ENCODE assay signal across 8 cellular contexts in the genomic region with DNA sequence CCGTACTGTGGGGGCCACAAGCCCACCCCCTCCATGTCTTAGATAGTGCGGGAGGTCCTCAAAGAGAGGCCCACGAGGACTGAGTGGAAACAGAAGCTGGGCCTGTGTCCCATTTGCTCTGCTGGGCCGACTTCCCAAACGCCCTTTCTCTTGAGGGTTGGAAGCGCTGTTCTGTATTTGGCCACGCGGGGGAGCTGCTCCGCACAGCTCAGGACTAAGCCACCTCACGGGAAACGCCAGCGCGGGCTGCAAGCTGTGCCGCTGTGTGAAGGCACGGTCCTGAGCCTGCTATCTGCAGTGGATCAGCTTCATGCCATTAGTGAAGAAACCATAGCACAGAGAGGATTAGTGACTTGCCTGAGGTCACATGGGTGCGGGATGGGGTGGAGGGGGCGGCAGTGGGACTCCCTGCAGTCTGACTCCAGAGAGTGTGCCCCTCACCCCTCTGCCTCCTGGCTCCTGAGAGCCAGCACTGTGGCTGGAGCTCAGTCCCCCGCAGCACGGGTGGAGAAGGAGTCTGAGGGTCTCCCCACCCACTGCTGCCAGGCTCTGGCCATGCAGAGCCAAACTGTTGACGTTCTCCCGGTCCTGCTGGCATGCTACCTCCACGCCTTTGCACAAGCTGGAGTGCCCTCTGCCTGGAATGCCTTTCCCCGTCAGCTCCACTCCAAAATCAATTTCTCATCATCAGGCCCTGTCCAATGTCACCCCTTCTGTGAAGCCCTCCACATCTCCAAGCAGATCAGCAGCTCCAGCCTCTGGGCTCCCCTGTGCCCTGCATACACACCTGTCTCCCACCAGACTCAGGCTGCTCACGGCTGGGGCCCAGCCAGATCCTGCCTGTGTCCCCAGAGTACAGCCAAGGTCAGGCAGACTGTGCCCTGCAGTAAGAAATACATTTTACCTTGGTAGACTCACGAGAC. TPM values are rescaled to one million over a fixed set of nuclear protein-coding genes. Genes with fewer than 3 reads are reported as not detected.
A peak's percentile ranks its signal among the peaks of the same experiment; 100 is the strongest.
DNase-seq lines count a peak whose midpoint lies in the region; ATAC-seq, FAIRE-seq and TF ChIP-seq lines count a peak whose summit lies in the region.

No MANE protein-coding gene starts in this region.

- H3K4me3 ChIP-seq in NB4 (ENCODE audit: low read depth, low read length) (no peak overlapping the region), cardiac muscle cell (no peak overlapping the region), upper lobe of right lung (no peak overlapping the region)

- DNase-seq in AG08395 (ENCODE audit: low spot score) (peak; percentile 83), GM19239 (ENCODE audit: insufficient read length, low spot score) (peak; percentile 78), NB4 (ENCODE audit: low read depth) (peak; percentile 82), T follicular helper cell (ENCODE audit: low read depth) (peak; percentile 47), cardiac muscle cell (ENCODE audit: low read depth in 1 of 2, low spot score in 1 of 2) (peak; percentile 86 to 89), pons (ENCODE audit: low spot score) (peak; percentile 76), upper lobe of right lung (peak; percentile 90)
- peak; percentile 84 for DNase-seq in activated naive CD8-positive, alpha-beta T cell treated with anti-CD3 and anti-CD28 coated beads, Interleukin-2, amount 10 ng/mL, durations not matched to agents 7 days and 5 days

- intact Hi-C loops in upper lobe of right lung (cut with DNase I) = loop anchor here (10.0 kb wide), 1 partner anchor 203 kb away; no protein-coding TSS in a partner anchor

- no peak overlapping the region for H3K27ac Mint-ChIP-seq in activated naive CD8-positive, alpha-beta T cell treated with anti-CD3 and anti-CD28 coated beads, Interleukin-2, amount 10 ng/mL, durations not matched to agents 7 days and 5 days

- H3K27ac ChIP-seq in cardiac muscle cell (no peak overlapping the region), upper lobe of right lung (no peak overlapping the region)

- peaks cover 5% of the 10 kb centered on the region for H3K4me1 Mint-ChIP-seq in activated naive CD8-positive, alpha-beta T cell treated with anti-CD3 and anti-CD28 coated beads, Interleukin-2, amount 10 ng/mL, durations not matched to agents 7 days and 5 days

- H3K36me3 Mint-ChIP-seq in activated naive CD8-positive, alpha-beta T cell treated with anti-CD3 and anti-CD28 coated beads, Interleukin-2, amount 10 ng/mL, durations not matched to agents 7 days and 5 days = no peaks in the 10 kb centered on the region

- POLR2A ChIA-PET in activated naive CD8-positive, alpha-beta T cell treated with anti-CD3 and anti-CD28 coated beads, Interleukin-2, amount 10 ng/mL, durations not matched to agents 7 days and 5 days (lab: Charles Lee) = interaction anchor here (0.9 to 1.2 kb wide), 2 partner anchors 35 to 64 kb away, joined by 3 to 4 read pairs; no protein-coding TSS in a partner anchor

- TF ChIP-seq CTCF in NB4 (IDR thresholded peaks at IDR 0.05; ENCODE audit: low read depth, low read length) = peak; percentile 92
- peak; percentile 94 for TF ChIP-seq CTCF in cardiac muscle cell (IDR thresholded peaks at IDR 0.05; ENCODE audit: low read depth, low read length)
- peak; percentile 89 for TF ChIP-seq CTCF in upper lobe of right lung (IDR thresholded peaks at IDR 0.05)

- ATAC-seq in activated naive CD8-positive, alpha-beta T cell treated with anti-CD3 and anti-CD28 coated beads, Interleukin-2, amount 10 ng/mL, durations not matched to agents 7 days and 5 days (ENCODE audit: low read depth) = peak; percentile 96
- peak; percentile 95 for ATAC-seq in upper lobe of right lung

- H3K36me3 ChIP-seq in cardiac muscle cell (no peaks in the 10 kb centered on the region), upper lobe of right lung (no peaks in the 10 kb centered on the region)

- FAIRE-seq in GM19239 (lab: Jason Lieb, UNC) = no peak

- H3K9me3 ChIP-seq in cardiac muscle cell (ENCODE audit: low read depth) = no peaks in the 10 kb centered on the region
- no peaks in the 10 kb centered on the region for H3K9me3 ChIP-seq in upper lobe of right lung

- H3K9me3 Mint-ChIP-seq in activated naive CD8-positive, alpha-beta T cell treated with anti-CD3 and anti-CD28 coated beads, Interleukin-2, amount 10 ng/mL, durations not matched to agents 7 days and 5 days = no peaks in the 10 kb centered on the region

- H3K27me3 ChIP-seq in cardiac muscle cell = peaks cover 3% of the 10 kb centered on the region
- H3K27me3 ChIP-seq in upper lobe of right lung = peaks cover 8% of the 10 kb centered on the region

- H3K27me3 Mint-ChIP-seq in activated naive CD8-positive, alpha-beta T cell treated with anti-CD3 and anti-CD28 coated beads, Interleukin-2, amount 10 ng/mL, durations not matched to agents 7 days and 5 days = peaks cover 30% of the 10 kb centered on the region

- H3K4me3 Mint-ChIP-seq in activated naive CD8-positive, alpha-beta T cell treated with anti-CD3 and anti-CD28 coated beads, Interleukin-2, amount 10 ng/mL, durations not matched to agents 7 days and 5 days = no peak overlapping the region

- TF ChIP-seq POLR2A in NB4 (IDR thresholded peaks at IDR 0.05; ENCODE audit: extremely low read depth, insufficient read length) = no peak

- no peaks in the 10 kb centered on the region for H3K4me1 ChIP-seq in cardiac muscle cell (ENCODE audit: low read depth)
- peaks cover 4% of the 10 kb centered on the region for H3K4me1 ChIP-seq in upper lobe of right lung

RNA-seq across cellular contexts. Expression of a gene that starts 51.5 kb away (rescaled TPM):
- total RNA-seq in activated naive CD8-positive, alpha-beta T cell treated with anti-CD3 and anti-CD28 coated beads, Interleukin-2, amount 10 ng/mL, durations not matched to agents 7 days and 5 days = under 1 TPM; 0.34 to 0.75 TPM
- 15.9 and 21.8 TPM in 2 replicates for total RNA-seq in cardiac muscle cell
- 6.3 and 18.8 TPM in 2 replicates for polyA plus RNA-seq in cardiac muscle cell
- 111 TPM for total RNA-seq in upper lobe of right lung
